ENCODE assay signal across 9 cellular contexts in the genomic region with DNA sequence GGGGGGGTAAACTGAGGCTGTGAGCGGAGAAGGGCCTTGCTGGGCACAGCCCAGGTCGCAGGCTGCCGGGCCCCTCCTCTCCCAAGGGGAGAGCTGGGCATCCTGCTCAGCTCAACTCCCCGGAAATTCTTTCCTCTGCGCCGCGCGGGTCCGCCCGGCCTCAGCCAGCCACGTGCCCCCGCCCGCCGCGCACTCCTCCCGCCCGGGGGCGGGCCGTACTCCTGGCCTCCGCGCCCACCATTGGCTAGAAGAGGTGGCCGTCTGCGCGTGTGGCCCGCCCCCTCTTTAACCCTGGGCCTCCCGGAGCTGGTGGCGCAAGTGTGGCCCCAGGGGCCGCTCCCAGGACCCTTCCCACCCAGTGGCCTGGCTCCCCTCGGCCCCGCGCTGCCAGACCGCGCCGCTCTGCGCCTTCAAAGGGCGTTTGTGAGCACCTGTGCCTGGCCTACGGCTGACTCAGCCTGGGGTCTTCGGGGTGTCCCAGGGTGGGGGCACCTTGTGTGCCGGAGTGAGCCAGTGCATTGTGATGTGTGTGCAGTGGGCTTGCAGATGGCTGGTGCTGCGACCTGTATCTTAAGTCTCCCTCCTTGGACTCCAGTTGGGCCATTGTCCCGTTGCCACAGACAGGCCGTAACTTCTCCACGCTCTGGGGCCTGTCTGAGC. TPM values are rescaled to one million over a fixed set of nuclear protein-coding genes. Genes with fewer than 3 reads are reported as not detected.
DNase-seq lines count a peak whose midpoint lies in the region; ATAC-seq and TF ChIP-seq lines count a peak whose summit lies in the region.
"Had no signal": no experiment of that assay in that cellular context is flagged by ENCODE, and none has a peak within 500 bp of the region (broad histone marks: within the 10 kb centered on the region; RNA-seq: fewer than 3 reads in every experiment).

No MANE protein-coding gene starts in this region.

- intact Hi-C loops in CD14-positive monocyte (cut with micrococcal nuclease) (no loop called here), heart left ventricle (cut with DNase I) (loop anchor here in 2 of 10 donors (5.0 kb wide), 2 partner anchors 76 to 119 kb away; no protein-coding TSS in a partner anchor)

- WGBS in heart left ventricle, 4 donors: 14 to 41% (median 16%) methylated on average over 16 to 43 of the region's 43 CpGs

- DNase-seq in CD14-positive monocyte (ENCODE audit: low spot score): no peak
- DNase-seq in LoVo (ENCODE audit: low spot score): peak; percentile 27
- peak; percentile 67 to 86 (median 79) for DNase-seq in heart left ventricle
- DNase-seq in progenitor cell of endocrine pancreas (ENCODE audit: low spot score, unreplicated experiment): peak; percentile 61
- no peak for DNase-seq in SJCRH30

- peak overlapping the region in 1 of 7 donors; percentile 42 for H3K27ac Mint-ChIP-seq in CD14-positive monocyte
- H3K27ac Mint-ChIP-seq in activated naive CD8-positive, alpha-beta T cell: no peak overlapping the region
- no peak overlapping the region for H3K27ac Mint-ChIP-seq in progenitor cell of endocrine pancreas

- H3K4me1 Mint-ChIP-seq in CD14-positive monocyte (peaks cover 49% of the 10 kb centered on the region), progenitor cell of endocrine pancreas (ENCODE audit: low read depth) (peaks cover 32% of the 10 kb centered on the region)
- H3K4me1 Mint-ChIP-seq in activated naive CD8-positive, alpha-beta T cell (ENCODE audit: low read depth): peaks cover 9% of the 10 kb centered on the region

- H3K27ac ChIP-seq in heart left ventricle (peak overlapping the region in 10 of 12 donors; percentile 23 to 93 (median 72)), SJCRH30 (no peak overlapping the region)
- H3K27ac ChIP-seq: neutrophil had no signal

- no peaks in the 10 kb centered on the region for H3K9me3 ChIP-seq in heart left ventricle
- no peaks in the 10 kb centered on the region for H3K9me3 ChIP-seq in SJCRH30 (replicated peaks)
- H3K9me3 ChIP-seq: neutrophil had no signal

- H3K4me3 ChIP-seq in heart left ventricle: peak overlapping the region in 11 of 12 donors; percentile 24 to 65 (median 49)
- no peak overlapping the region for H3K4me3 ChIP-seq in SJCRH30

- TF ChIP-seq POLR2A in heart left ventricle (IDR thresholded peaks at IDR 0.05): peak in 1 of 2 donors; percentile 29

- peaks cover 0 to 58% (median 32%) of the 10 kb centered on the region in 12 donors for H3K4me1 ChIP-seq in heart left ventricle
- peaks cover 16% of the 10 kb centered on the region; the same call in 1 of the 2 replicates for H3K4me1 ChIP-seq in SJCRH30

- H3K36me3 Mint-ChIP-seq in CD14-positive monocyte (peaks cover 3% of the 10 kb centered on the region in 2 donors), progenitor cell of endocrine pancreas (ENCODE audit: insufficient read depth) (no peaks in the 10 kb centered on the region)
- H3K36me3 Mint-ChIP-seq in activated naive CD8-positive, alpha-beta T cell: no peaks in the 10 kb centered on the region

- no peak for TF ChIP-seq CTCF in CD14-positive monocyte (IDR thresholded peaks at IDR 0.05)
- TF ChIP-seq CTCF in heart left ventricle (IDR thresholded peaks at IDR 0.05): no peak
- no peak for TF ChIP-seq CTCF in progenitor cell of endocrine pancreas (IDR thresholded peaks at IDR 0.05; ENCODE audit: unreplicated experiment)

- H3K27me3 Mint-ChIP-seq in CD14-positive monocyte (ENCODE audit: low read depth in 3 of 3) (peaks cover 36 to 67% (median 59%) of the 10 kb centered on the region in 3 donors), progenitor cell of endocrine pancreas (peaks cover 18% of the 10 kb centered on the region)
- H3K27me3 Mint-ChIP-seq in activated naive CD8-positive, alpha-beta T cell: peaks cover 11% of the 10 kb centered on the region

- peak overlapping the region; percentile 28 to 64 for H3K4me3 Mint-ChIP-seq in CD14-positive monocyte
- peak overlapping the region; percentile 20 for H3K4me3 Mint-ChIP-seq in activated naive CD8-positive, alpha-beta T cell
- no peak overlapping the region for H3K4me3 Mint-ChIP-seq in progenitor cell of endocrine pancreas (ENCODE audit: low read depth)

- peaks cover 0 to 4% (median 0%) of the 10 kb centered on the region in 9 donors for H3K36me3 ChIP-seq in heart left ventricle
- H3K36me3 ChIP-seq in SJCRH30: no peaks in the 10 kb centered on the region
- H3K36me3 ChIP-seq: neutrophil had no signal

- peak in 3 of 4 donors; percentile 61 to 67 (median 64) for ATAC-seq in heart left ventricle
- no peak for ATAC-seq in HG03520 (IDR thresholded peaks at IDR 0.05; ENCODE audit: unreplicated experiment)
- no peak for ATAC-seq in HG03469 (IDR thresholded peaks at IDR 0.05; ENCODE audit: unreplicated experiment)

- peaks cover 0 to 3% (median 0%) of the 10 kb centered on the region in 7 donors for H3K9me3 Mint-ChIP-seq in CD14-positive monocyte
- no peaks in the 10 kb centered on the region for H3K9me3 Mint-ChIP-seq in activated naive CD8-positive, alpha-beta T cell (ENCODE audit: low read depth)
- no peaks in the 10 kb centered on the region for H3K9me3 Mint-ChIP-seq in progenitor cell of endocrine pancreas (ENCODE audit: low read depth)

- peaks cover 0 to 43% (median 4%) of the 10 kb centered on the region in 9 donors for H3K27me3 ChIP-seq in heart left ventricle
- H3K27me3 ChIP-seq in SJCRH30: no peaks in the 10 kb centered on the region; the same call in 1 of the 2 replicates

RNA-seq across cellular contexts. Expression of gene MRGPRF, which starts 2.0 kb away (rescaled TPM):
- under 1 TPM in 1 of 2 donors, not detected in 1; 0.22 TPM for polyA plus RNA-seq in CD14-positive monocyte
- total RNA-seq in heart left ventricle: 10 to 100 TPM in 1 of 9 donors, 1 to 10 TPM in 8; 1.6 to 13.1 (median 3.3) TPM
- 1 to 10 TPM; 4.2 to 4.9 TPM for polyA plus RNA-seq in heart left ventricle
- total RNA-seq in progenitor cell of endocrine pancreas: 0.24 and 0.41 TPM in 2 replicates
- 0.35 and 0.51 TPM in 2 replicates for total RNA-seq in SJCRH30 (2014; rRNA removed; shearing (Covaris generic))

RNA-seq across cellular contexts. Expression of gene MRGPRD, which starts 30.3 kb away (rescaled TPM):
- polyA plus RNA-seq in CD14-positive monocyte (not detected), heart left ventricle (not detected)
- total RNA-seq in heart left ventricle (not detected), progenitor cell of endocrine pancreas (not detected in 2 replicates)
- not detected in 2 replicates for total RNA-seq in SJCRH30 (2014; rRNA removed; shearing (Covaris generic))

RNA-seq across cellular contexts. Expression of gene TPCN2, which starts 37.6 kb away (rescaled TPM):
- polyA plus RNA-seq in CD14-positive monocyte (10 to 100 TPM; 29.3 to 31.5 TPM), heart left ventricle (10 to 100 TPM in 1 of 2 donors, 1 to 10 TPM in 1; 4.8 to 11.1 TPM)
- total RNA-seq in heart left ventricle (10 to 100 TPM in 3 of 9 donors, 1 to 10 TPM in 6; 4.1 to 17.6 (median 7.5) TPM), progenitor cell of endocrine pancreas (19.7 and 20.9 TPM in 2 replicates)
- 3.9 and 5.5 TPM in 2 replicates for total RNA-seq in SJCRH30 (2014; rRNA removed; shearing (Covaris generic))

Comparison
In these comparisons a context has a peak if more than half of its experiments do, and no peak if none do; other contexts are left out.
1. DNase-seq: peak in LoVo (single experiment), heart left ventricle (5 of 5) and progenitor cell of endocrine pancreas (single experiment); none in CD14-positive monocyte (single experiment) and SJCRH30 (0 of 2).
2. ATAC-seq: peak in heart left ventricle (3 of 4); none in HG03520 (single experiment) and HG03469 (single experiment).